18 cellular contexts compared by ENCODE assay signal in the genomic region with DNA sequence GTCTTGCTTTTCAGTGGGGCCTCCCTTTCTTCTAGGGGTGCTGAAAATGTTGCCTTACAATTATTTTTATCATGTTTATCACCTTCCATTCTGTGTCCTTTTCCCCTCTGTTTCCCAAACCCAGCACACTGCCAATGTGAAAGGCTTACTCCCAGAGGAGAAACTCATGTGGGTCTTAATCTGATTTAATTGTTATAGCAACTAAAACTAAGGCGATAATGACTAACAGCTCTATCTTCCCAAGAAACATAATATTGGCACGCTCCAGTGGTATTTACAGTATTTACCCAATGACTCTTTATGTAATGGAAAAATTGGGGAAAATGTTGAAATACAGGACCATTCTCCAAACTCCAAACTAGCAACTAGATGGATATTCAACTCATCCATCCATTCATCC. TPM values are rescaled to one million over a fixed set of nuclear protein-coding genes. Genes with fewer than 3 reads are reported as not detected.
DNase-seq lines count a peak whose midpoint lies in the region; ATAC-seq, FAIRE-seq and TF ChIP-seq lines count a peak whose summit lies in the region.
"Had no signal": no experiment of that assay in that cellular context is flagged by ENCODE, and none has a peak within 500 bp of the region (broad histone marks: within the 10 kb centered on the region; RNA-seq: fewer than 3 reads in every experiment).

No MANE protein-coding gene starts in this region.

- no peaks in the 10 kb centered on the region for H3K27me3 ChIP-seq in sigmoid colon
- H3K27me3 ChIP-seq: BE2C had no signal

- H3K27ac ChIP-seq in sigmoid colon = peak overlapping the region in 3 of 4 donors; percentile 76 to 85 (median 80)
- H3K27ac ChIP-seq: 22Rv1, C4-2B had no signal

- TF ChIP-seq POLR2A in sigmoid colon (IDR thresholded peaks at IDR 0.05) = no peak

- WGBS in sigmoid colon, 2 donors = 97% methylated on average over 2 of the region's 2 CpGs

- TF ChIP-seq CTCF in fibroblast of the aortic adventitia (IDR thresholded peaks at IDR 0.05; ENCODE audit: insufficient read depth, low read length) = no peak
- no peak for TF ChIP-seq CTCF in sigmoid colon (IDR thresholded peaks at IDR 0.05)

- no peak overlapping the region for H3K4me3 ChIP-seq in fibroblast of the aortic adventitia (ENCODE audit: low read depth, low read length)
- H3K4me3 ChIP-seq in sigmoid colon = no peak overlapping the region

- H3K36me3 ChIP-seq in sigmoid colon = no peaks in the 10 kb centered on the region
- H3K36me3 ChIP-seq: BE2C had no signal

- H3K4me1 ChIP-seq in sigmoid colon = peaks cover 0 to 45% (median 41%) of the 10 kb centered on the region in 4 donors
- H3K4me1 ChIP-seq: BE2C had no signal

- intact Hi-C loops in sigmoid colon (cut with DNase I) = loop anchor here (5.0 to 10.0 kb wide), 2 partner anchors 69 to 236 kb away; partner anchors contain the start of gene ABHD17C

- TF ChIP-seq EP300 in sigmoid colon (IDR thresholded peaks at IDR 0.05) = no peak

- peak; percentile 28 for DNase-seq in NCI-H82 (lab: John Stamatoyannopoulos, UW)
- DNase-seq in NCI-H82 treated with DMSO at 0.1 percent for 48 hours (lab: John Stamatoyannopoulos, UW; ENCODE audit: unreplicated experiment) = no peak
- DNase-seq in RCC 7860 (ENCODE audit: low spot score) = peak; percentile 23
- DNase-seq in fibroblast of the aortic adventitia (ENCODE audit: low read depth) = peak; percentile 62
- DNase-seq in sigmoid colon = no peak
- no peak for DNase-seq in middle frontal gyrus (ENCODE audit: extremely low spot score, low spot score)
- DNase-seq: BE2C; CD4-positive, alpha-beta memory T cell; DND-41; GDM1 had no signal

- no peak for FAIRE-seq in RCC 7860 (lab: Jason Lieb, UNC)
- FAIRE-seq: GM12892, GM19239, H54 had no signal

- ATAC-seq in HG02763 (IDR thresholded peaks at IDR 0.05; ENCODE audit: unreplicated experiment) = no peak
- no peak for ATAC-seq in GM21447 (IDR thresholded peaks at IDR 0.05; ENCODE audit: unreplicated experiment)
- ATAC-seq: HCT116 had no signal

- no peaks in the 10 kb centered on the region for H3K9me3 ChIP-seq in sigmoid colon
- H3K9me3 ChIP-seq: BE2C had no signal

RNA-seq across cellular contexts. Expression of gene MESD, which starts 58.4 kb away (rescaled TPM):
- total RNA-seq in fibroblast of the aortic adventitia (ENCODE audit: low replicate concordance) (18.9 and 25.8 TPM in 2 replicates), sigmoid colon (10 to 100 TPM; 11.7 to 20.8 (median 15.7) TPM)
- polyA plus RNA-seq in sigmoid colon = 10 to 100 TPM in 1 of 3 donors, 1 to 10 TPM in 2; 5.4 to 20.1 (median 6.9) TPM

Comparison
In these comparisons a context has a peak if more than half of its experiments do, and no peak if none do; other contexts are left out.
1. DNase-seq: peak in NCI-H82 (single experiment), RCC 7860 (single experiment) and fibroblast of the aortic adventitia (single experiment); none in NCI-H82 treated with DMSO at 0.1 percent for 48 hours (single experiment), sigmoid colon (single experiment) and middle frontal gyrus (single experiment).